Comparison of ENCODE assay signal across 8 cellular contexts in the genomic region with DNA sequence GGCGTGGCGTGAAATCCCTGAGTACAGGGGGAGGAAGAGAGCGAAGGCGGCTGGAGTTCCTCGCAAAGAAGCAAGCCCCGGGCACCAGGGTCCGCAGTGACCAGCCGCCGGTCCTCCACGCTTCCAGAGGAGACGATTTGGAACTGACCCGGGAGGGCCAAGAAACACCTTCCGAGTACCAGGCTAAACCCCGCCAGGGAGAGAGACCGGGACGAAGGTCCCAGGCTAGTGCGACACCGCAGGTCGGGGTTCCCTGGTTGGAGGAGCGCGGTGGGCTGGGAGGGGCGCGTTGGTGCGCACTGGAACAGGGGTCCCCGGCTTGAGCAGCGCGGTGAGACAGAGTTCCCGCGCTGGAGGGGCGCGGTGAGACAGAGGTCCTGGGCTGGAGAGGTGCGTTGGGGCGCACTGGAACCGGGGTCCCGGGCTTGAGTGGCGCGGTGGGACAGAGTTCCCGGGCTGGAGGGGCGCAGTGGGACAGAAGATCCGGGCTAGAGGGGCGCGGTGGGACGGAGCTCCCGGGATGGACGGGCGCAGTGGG. TPM values are rescaled to one million over a fixed set of nuclear protein-coding genes. Genes with fewer than 3 reads are reported as not detected.
DNase-seq lines count a peak whose midpoint lies in the region; ATAC-seq and TF ChIP-seq lines count a peak whose summit lies in the region.

No MANE protein-coding gene starts in this region.

- H3K4me1 Mint-ChIP-seq in activated CD4-positive, alpha-beta memory T cell treated with anti-CD3 and anti-CD28 coated beads, Interleukin-2, amount 10 ng/mL, durations not matched to agents 7 days and 5 days = peaks cover 58% of the 10 kb centered on the region

- peak overlapping the region; percentile 73 for H3K27ac ChIP-seq in muscle layer of colon (ENCODE audit: low read depth, low read length)

- H3K27me3 Mint-ChIP-seq in activated CD4-positive, alpha-beta memory T cell treated with anti-CD3 and anti-CD28 coated beads, Interleukin-2, amount 10 ng/mL, durations not matched to agents 7 days and 5 days = no peaks in the 10 kb centered on the region

- CTCF ChIA-PET in activated CD4-positive, alpha-beta memory T cell treated with anti-CD3 and anti-CD28 coated beads, Interleukin-2, amount 10 ng/mL, durations not matched to agents 7 days and 5 days (lab: Charles Lee) = interaction anchor here (0.8 to 1.8 kb wide), 2 partner anchors 11 to 15 kb away, joined by 3 to 4 read pairs; no protein-coding TSS in a partner anchor

- peak overlapping the region; percentile 78 to 98 for H3K4me3 ChIP-seq in muscle layer of colon (ENCODE audit: low read depth in 1 of 2, low read length in 2 of 2)

- ATAC-seq in HG03432 (IDR thresholded peaks at IDR 0.05; ENCODE audit: unreplicated experiment) (peak; percentile 21), GM18517 (IDR thresholded peaks at IDR 0.05; ENCODE audit: unreplicated experiment) (no peak)

- no peak for TF ChIP-seq POLR2A in erythroblast (IDR thresholded peaks at IDR 0.05; ENCODE audit: low read length)

- DNase-seq in ELR (ENCODE audit: low read depth) (peak; percentile 52), erythroblast (lab: John Stamatoyannopoulos, UW) (peak; percentile 58 to 65), ureter (ENCODE audit: low spot score) (peak; percentile 51), GF-D8 (lab: John Stamatoyannopoulos, UW) (no peak)
- DNase-seq in activated CD4-positive, alpha-beta memory T cell treated with anti-CD3 and anti-CD28 coated beads, Interleukin-2, amount 10 ng/mL, durations not matched to agents 7 days and 5 days = peak; percentile 41

- H3K27me3 ChIP-seq in muscle layer of colon (ENCODE audit: control insufficient read depth in 1 of 2, insufficient read depth in 2 of 2, low read length in 2 of 2) = no peaks in the 10 kb centered on the region

- no peaks in the 10 kb centered on the region for H3K36me3 ChIP-seq in muscle layer of colon (ENCODE audit: insufficient read depth, low read length)

- H3K4me1 ChIP-seq in muscle layer of colon (ENCODE audit: insufficient read depth, low read length) = peaks cover 14% of the 10 kb centered on the region

- peaks cover 33% of the 10 kb centered on the region for H3K36me3 Mint-ChIP-seq in activated CD4-positive, alpha-beta memory T cell treated with anti-CD3 and anti-CD28 coated beads, Interleukin-2, amount 10 ng/mL, durations not matched to agents 7 days and 5 days (ENCODE audit: low read depth)

- peaks cover 6% of the 10 kb centered on the region for H3K9me3 Mint-ChIP-seq in activated CD4-positive, alpha-beta memory T cell treated with anti-CD3 and anti-CD28 coated beads, Interleukin-2, amount 10 ng/mL, durations not matched to agents 7 days and 5 days

- peak overlapping the region; percentile 61 for H3K9ac ChIP-seq in muscle layer of colon (ENCODE audit: low read length)

- H3K4me3 Mint-ChIP-seq in activated CD4-positive, alpha-beta memory T cell treated with anti-CD3 and anti-CD28 coated beads, Interleukin-2, amount 10 ng/mL, durations not matched to agents 7 days and 5 days = peak overlapping the region; percentile 90

- peak overlapping the region; percentile 80 for H3K27ac Mint-ChIP-seq in activated CD4-positive, alpha-beta memory T cell treated with anti-CD3 and anti-CD28 coated beads, Interleukin-2, amount 10 ng/mL, durations not matched to agents 7 days and 5 days

- POLR2A ChIA-PET in activated CD4-positive, alpha-beta memory T cell treated with anti-CD3 and anti-CD28 coated beads, Interleukin-2, amount 10 ng/mL, durations not matched to agents 7 days and 5 days (lab: Charles Lee) = interaction anchor here (1.2 to 6.2 kb wide), 10 partner anchors 8 to 107 kb away, joined by 4 to 87 read pairs (median 5); partner anchors contain the start of genes AP1S3 and MRPL44

- H3K9me3 ChIP-seq in muscle layer of colon (ENCODE audit: low read length) = no peaks in the 10 kb centered on the region

RNA-seq across cellular contexts. Expression of gene WDFY1, which starts 0.9 kb away (rescaled TPM):
- 10 to 100 TPM; 66.2 to 70.9 TPM for total RNA-seq in activated CD4-positive, alpha-beta memory T cell treated with anti-CD3 and anti-CD28 coated beads, Interleukin-2, amount 10 ng/mL, durations not matched to agents 7 days and 5 days
- 55.2 TPM for total RNA-seq in ureter

RNA-seq across cellular contexts. Expression of gene MRPL44, which starts 13.0 kb away (rescaled TPM):
- 10 to 100 TPM; 32.5 to 33.0 TPM for total RNA-seq in activated CD4-positive, alpha-beta memory T cell treated with anti-CD3 and anti-CD28 coated beads, Interleukin-2, amount 10 ng/mL, durations not matched to agents 7 days and 5 days
- total RNA-seq in ureter = 20.6 TPM
